Comparison of ENCODE assay signal across 8 cellular contexts in the genomic region with DNA sequence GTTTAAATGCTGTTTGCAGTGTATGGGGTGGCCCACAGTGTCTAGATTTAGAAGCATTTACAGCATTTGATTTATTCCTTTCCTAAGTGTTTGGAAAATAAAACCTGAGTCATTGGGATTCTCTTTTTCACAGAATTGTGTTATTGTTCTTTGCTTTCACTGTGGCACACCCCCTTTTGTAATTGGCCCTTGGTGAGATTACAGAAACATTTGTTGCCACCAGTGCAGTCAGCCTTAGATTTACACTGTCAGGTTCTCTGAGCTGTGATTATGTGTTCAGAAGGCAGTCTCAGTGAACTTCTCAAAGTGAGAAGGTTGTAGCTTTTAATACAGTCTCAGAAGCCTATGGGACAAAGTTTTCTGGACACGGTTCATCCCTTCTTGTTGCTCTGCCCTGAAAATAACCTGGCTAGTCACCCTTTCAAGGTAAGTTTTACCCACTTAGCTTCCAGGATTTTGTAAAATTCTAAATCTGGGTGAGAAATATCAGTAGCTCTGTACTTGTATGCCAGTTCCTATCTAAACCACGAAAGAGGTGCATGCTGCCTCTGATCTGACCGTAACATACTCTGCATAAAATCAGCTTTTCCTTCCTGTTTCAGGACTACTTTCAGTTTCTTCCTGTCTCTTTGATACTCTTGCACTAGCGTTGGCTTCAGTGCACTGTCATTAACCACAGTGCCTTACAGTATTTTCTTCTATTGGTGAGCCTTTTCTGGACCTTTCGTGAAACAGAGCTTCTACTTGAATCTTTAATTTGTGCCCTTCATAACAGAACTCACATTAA. TPM values are rescaled to one million over a fixed set of nuclear protein-coding genes. Genes with fewer than 3 reads are reported as not detected.
DNase-seq lines count a peak whose midpoint lies in the region; ATAC-seq and TF ChIP-seq lines count a peak whose summit lies in the region.

No MANE protein-coding gene starts in this region.

- ATAC-seq in GM19467 (IDR thresholded peaks at IDR 0.05; ENCODE audit: unreplicated experiment) (peak; percentile 93), HG03520 (IDR thresholded peaks at IDR 0.05; ENCODE audit: unreplicated experiment) (peak; percentile 86), naive B cell (ENCODE audit: low read depth in 2 of 2) (peak; percentile 95 to 96)

- TF ChIP-seq CTCF in epithelial cell of esophagus (IDR thresholded peaks at IDR 0.05; ENCODE audit: insufficient read depth, low read depth, low read length, missing control alignments) = no peak

- H3K36me3 Mint-ChIP-seq in T-helper 2 cell treated with Interferon-gamma antibody and Interleukin-4, amounts not matched to agents 5 μg/mL and 100 μg/mL, for 36 hours (ENCODE audit: low read depth) = no peaks in the 10 kb centered on the region
- no peaks in the 10 kb centered on the region for H3K36me3 Mint-ChIP-seq in naive B cell

- H3K9me3 Mint-ChIP-seq in T-helper 2 cell treated with Interferon-gamma antibody and Interleukin-4, amounts not matched to agents 5 μg/mL and 100 μg/mL, for 36 hours = no peaks in the 10 kb centered on the region
- H3K9me3 Mint-ChIP-seq in naive B cell = no peaks in the 10 kb centered on the region

- H3K4me3 ChIP-seq in epithelial cell of esophagus (ENCODE audit: low read length) = peak overlapping the region; percentile 44

- peaks cover 34% of the 10 kb centered on the region for H3K4me1 Mint-ChIP-seq in T-helper 2 cell treated with Interferon-gamma antibody and Interleukin-4, amounts not matched to agents 5 μg/mL and 100 μg/mL, for 36 hours (ENCODE audit: low read depth)
- peaks cover 29 to 46% (median 41%) of the 10 kb centered on the region in 3 donors for H3K4me1 Mint-ChIP-seq in naive B cell

- H3K27me3 Mint-ChIP-seq in T-helper 2 cell treated with Interferon-gamma antibody and Interleukin-4, amounts not matched to agents 5 μg/mL and 100 μg/mL, for 36 hours (ENCODE audit: low read depth) = no peaks in the 10 kb centered on the region
- H3K27me3 Mint-ChIP-seq in naive B cell = no peaks in the 10 kb centered on the region

- DNase-seq in GF-D8 (lab: John Stamatoyannopoulos, UW) = peak; percentile 64
- peak; percentile 47 for DNase-seq in T-helper 2 cell treated with Interferon-gamma antibody and Interleukin-4, amounts not matched to agents 5 μg/mL and 100 μg/mL, for 36 hours (ENCODE audit: low spot score)
- DNase-seq in epithelial cell of esophagus (ENCODE audit: low read depth) = peak; percentile 64
- peak; percentile 75 for DNase-seq in naive B cell
- no peak for DNase-seq in mesenteric fat pad (ENCODE audit: low spot score)
- no peak for DNase-seq in cerebellum (ENCODE audit: low spot score)

- H3K27ac Mint-ChIP-seq in T-helper 2 cell treated with Interferon-gamma antibody and Interleukin-4, amounts not matched to agents 5 μg/mL and 100 μg/mL, for 36 hours = peak overlapping the region; percentile 88
- peak overlapping the region; percentile 34 to 94 (median 79) for H3K27ac Mint-ChIP-seq in naive B cell

- H3K4me3 Mint-ChIP-seq in T-helper 2 cell treated with Interferon-gamma antibody and Interleukin-4, amounts not matched to agents 5 μg/mL and 100 μg/mL, for 36 hours = peak overlapping the region; percentile 83
- peak overlapping the region; percentile 70 to 91 (median 82) for H3K4me3 Mint-ChIP-seq in naive B cell

RNA-seq across cellular contexts. Expression of a gene that starts 12.6 kb away (rescaled TPM):
- 10 to 100 TPM; 13.8 to 20.8 (median 14.4) TPM for polyA plus RNA-seq in naive B cell (ENCODE audit: low read depth in 6 of 6)
- 54.8 TPM for total RNA-seq in mesenteric fat pad
- total RNA-seq in cerebellum = 306 TPM

RNA-seq across cellular contexts. Expression of a gene that starts 46.0 kb away (rescaled TPM):
- polyA plus RNA-seq in naive B cell (ENCODE audit: low read depth in 6 of 6) = 10 to 100 TPM in 4 of 6 donors, 1 to 10 TPM in 2; 2.3 to 18.2 (median 13.6) TPM
- total RNA-seq in mesenteric fat pad (26.1 TPM), cerebellum (10.5 TPM)

Comparison
In these comparisons a context has a peak if more than half of its experiments do, and no peak if none do; other contexts are left out.
1. DNase-seq: peak in GF-D8 (single experiment), T-helper 2 cell treated with Interferon-gamma antibody and Interleukin-4, amounts not matched to agents 5 μg/mL and 100 μg/mL, for 36 hours (single experiment), epithelial cell of esophagus (single experiment) and naive B cell (single experiment); none in mesenteric fat pad (single experiment) and cerebellum (single experiment).
2. Peak in every context shown above with its lines, with median percentiles within 50 percentile points of each other: ATAC-seq.